8 cellular contexts compared by ENCODE assay signal in the genomic region with DNA sequence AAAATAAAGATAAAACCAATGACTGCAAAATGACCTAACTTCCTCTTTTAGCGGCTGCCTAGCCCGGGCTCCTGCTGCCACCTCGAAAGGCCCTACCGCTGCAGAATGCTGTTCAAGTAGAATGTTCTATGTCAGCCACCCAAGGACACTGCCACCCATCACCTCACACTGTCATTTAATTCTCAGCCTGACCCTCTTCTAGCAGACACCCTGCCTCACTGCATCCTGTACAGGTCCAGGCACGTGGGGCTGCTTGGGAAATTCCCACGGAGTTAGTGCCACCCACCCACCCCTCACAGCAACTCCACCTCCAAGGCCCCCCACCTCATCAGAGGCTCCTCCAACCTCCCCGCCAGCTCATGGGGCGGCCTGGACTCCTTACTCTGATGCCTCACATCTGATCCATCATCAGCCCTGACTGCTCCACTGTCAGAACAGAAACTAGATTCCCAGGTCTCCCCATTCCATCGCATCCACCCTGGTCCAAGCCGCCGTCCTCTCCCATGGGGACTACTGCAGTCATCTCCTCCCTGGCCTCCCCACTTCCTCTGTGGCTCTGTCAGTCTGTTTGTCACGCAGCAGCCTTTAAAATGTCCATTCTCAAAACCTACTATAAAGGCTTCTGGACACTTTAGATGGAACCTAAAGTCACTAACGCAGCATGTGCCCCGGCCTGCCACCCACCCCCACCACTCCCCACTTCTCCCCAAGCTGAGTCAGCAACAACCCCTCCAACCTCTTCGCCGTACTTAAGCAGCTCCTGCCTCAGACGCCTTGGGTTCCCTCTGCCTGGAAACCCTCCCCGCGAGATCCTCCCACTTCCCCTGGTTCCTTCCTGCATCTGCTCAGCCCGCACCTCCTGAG. TPM values are rescaled to one million over a fixed set of nuclear protein-coding genes. Genes with fewer than 3 reads are reported as not detected.
DNase-seq lines count a peak whose midpoint lies in the region; ATAC-seq and TF ChIP-seq lines count a peak whose summit lies in the region.

No MANE protein-coding gene starts in this region.

- ATAC-seq in HG03439 (IDR thresholded peaks at IDR 0.05; ENCODE audit: unreplicated experiment), result no peak

- H3K27ac ChIP-seq in cardiac muscle cell, result peak overlapping the region; percentile 62

- no peak for TF ChIP-seq CTCF in cardiac muscle cell (IDR thresholded peaks at IDR 0.05; ENCODE audit: low read depth, low read length)

- H3K9me3 ChIP-seq in cardiac muscle cell (ENCODE audit: low read depth) (no peaks in the 10 kb centered on the region), HAP-1 (no peaks in the 10 kb centered on the region)

- DNase-seq in SIG-M5 treated with dmso at 0.1 percent for 504 hours (lab: John Stamatoyannopoulos, UW; ENCODE audit: unreplicated experiment), result peak; percentile 10
- DNase-seq in SIG-M5 (lab: John Stamatoyannopoulos, UW), result no peak
- DNase-seq in activated CD4-positive, alpha-beta T cell treated with anti-CD3 and anti-CD28 coated beads, Interleukin-2, amount 50 U/mL, for 4 hours, result peak; percentile 45 to 61
- no peak for DNase-seq in cardiac muscle cell (ENCODE audit: low read depth in 1 of 2, low spot score in 1 of 2)
- DNase-seq in stimulated activated CD8-positive, alpha-beta memory T cell treated with anti-CD3 and anti-CD28 coated beads, Interleukin-7, amount 100 ng/mL, for 24 hours (ENCODE audit: low read depth), result peak; percentile 28
- DNase-seq in HAP-1 (ENCODE audit: low spot score in 2 of 2), result no peak
- no peak for DNase-seq in NCI-H146 (lab: John Stamatoyannopoulos, UW)

- H3K36me3 ChIP-seq in cardiac muscle cell (peaks cover 3% of the 10 kb centered on the region), HAP-1 (replicated peaks) (no peaks in the 10 kb centered on the region)

- H3K4me1 ChIP-seq in cardiac muscle cell (ENCODE audit: low read depth), result peaks cover 32% of the 10 kb centered on the region
- no peaks in the 10 kb centered on the region for H3K4me1 ChIP-seq in HAP-1

- H3K4me3 ChIP-seq in cardiac muscle cell, result no peak overlapping the region
- no peak overlapping the region for H3K4me3 ChIP-seq in HAP-1

- H3K27me3 ChIP-seq in cardiac muscle cell (no peaks in the 10 kb centered on the region), HAP-1 (ENCODE audit: low read depth) (no peaks in the 10 kb centered on the region)

- in situ Hi-C loops in HAP-1 (cut with MboI; ENCODE audit: low sequenced_read_pairs), result no loop called here

RNA-seq across cellular contexts. Expression of a gene that starts 17.0 kb away (rescaled TPM):
- 9.2 and 17.0 TPM in 2 replicates for total RNA-seq in cardiac muscle cell
- 5.8 and 11.3 TPM in 2 replicates for polyA plus RNA-seq in cardiac muscle cell

Comparison
In these comparisons a context has a peak if more than half of its experiments do, and no peak if none do; other contexts are left out.
1. DNase-seq: peak in SIG-M5 treated with dmso at 0.1 percent for 504 hours (single experiment), activated CD4-positive, alpha-beta T cell treated with anti-CD3 and anti-CD28 coated beads, Interleukin-2, amount 50 U/mL, for 4 hours (2 of 2) and stimulated activated CD8-positive, alpha-beta memory T cell treated with anti-CD3 and anti-CD28 coated beads, Interleukin-7, amount 100 ng/mL, for 24 hours (single experiment); none in SIG-M5 (single experiment), cardiac muscle cell (0 of 2), HAP-1 (0 of 2) and NCI-H146 (single experiment).